11 cellular contexts compared by ENCODE assay signal in the genomic region with DNA sequence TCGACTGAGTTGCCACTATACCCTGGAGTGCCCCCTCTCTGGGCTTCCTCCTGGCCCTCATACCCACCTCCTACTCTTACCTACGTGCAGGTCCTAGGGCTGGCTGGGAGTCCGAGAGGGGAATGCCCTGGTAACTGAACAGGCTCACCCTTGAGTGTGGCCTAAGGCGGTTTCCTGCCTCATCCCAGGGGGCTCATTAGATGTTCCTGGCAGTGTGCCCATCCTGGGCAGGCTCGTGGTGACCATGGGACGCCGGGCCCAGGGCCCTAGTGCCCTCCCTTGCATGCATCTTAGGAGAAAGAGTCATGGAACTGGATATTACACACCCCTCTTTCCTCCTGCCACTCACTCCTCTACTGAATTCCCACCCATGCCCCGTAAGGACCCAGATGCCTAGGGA. TPM values are rescaled to one million over a fixed set of nuclear protein-coding genes. Genes with fewer than 3 reads are reported as not detected.
DNase-seq lines count a peak whose midpoint lies in the region; TF ChIP-seq lines count a peak whose summit lies in the region.
"Had no signal": no experiment of that assay in that cellular context is flagged by ENCODE, and none has a peak within 500 bp of the region (broad histone marks: within the 10 kb centered on the region; RNA-seq: fewer than 3 reads in every experiment).

No MANE protein-coding gene starts in this region.

- peak; percentile 30 to 44 for DNase-seq in cardiac fibroblast (ENCODE audit: low read depth in 2 of 2)
- peak; percentile 85 for DNase-seq in osteoblast (ENCODE audit: insufficient read length, low spot score, missing footprints)
- DNase-seq in GF-D8 (lab: John Stamatoyannopoulos, UW), result no peak
- no peak for DNase-seq in activated effector memory CD4-positive, alpha-beta T cell treated with anti-CD3 and anti-CD28 coated beads, Interleukin-2, amount 50 U/mL, for 16 hours
- no peak for DNase-seq in colonic mucosa
- DNase-seq in HuH-7.5 (ENCODE audit: low spot score), result no peak
- DNase-seq: activated CD8-positive, alpha-beta memory T cell treated with anti-CD3 and anti-CD28 coated beads, Interleukin-2, amount 50 U/mL, for 48 hours; stimulated activated CD4-positive, alpha-beta T cell treated with anti-CD3 and anti-CD28 coated beads, Interleukin-4, amount 100 ng/mL, for 1 hour had no signal

- no peaks in the 10 kb centered on the region for H3K9me2 ChIP-seq in Loucy (replicated peaks; ENCODE audit: low read depth, low read length)

- H3K79me2 ChIP-seq in Loucy (ENCODE audit: insufficient read depth, low read length), result peaks cover 64% of the 10 kb centered on the region
- peaks cover 12% of the 10 kb centered on the region for H3K79me2 ChIP-seq in osteoblast (ENCODE audit: insufficient read depth, low read length)

- H3K4me3 ChIP-seq in BLaER1 treated with 17β-estradiol and CSF1 and Interleukin-3, amounts not matched to agents 10 nM and 100 nM, result no peak overlapping the region
- H3K4me3 ChIP-seq in Loucy (ENCODE audit: low read length, poor library complexity, severe bottlenecking), result peak overlapping the region; percentile 95
- H3K4me3 ChIP-seq in cardiac fibroblast (replicated peaks in 1 of 2; ENCODE audit: low read depth in 2 of 2, low read length in 2 of 2), result no peak overlapping the region
- H3K4me3 ChIP-seq in osteoblast (ENCODE audit: insufficient read depth, low read length), result no peak overlapping the region
- H3K4me3 ChIP-seq in colonic mucosa, result no peak overlapping the region
- H3K4me3 ChIP-seq: body of pancreas had no signal

- H4K20me1 ChIP-seq in BLaER1 treated with 17β-estradiol and CSF1 and Interleukin-3, amounts not matched to agents 10 nM and 100 nM, result peaks cover 20 to 90% (median 51%) of the 10 kb centered on the region in 11 experiments; a peak in 19 of 22 replicates
- H4K20me1 ChIP-seq in Loucy (ENCODE audit: insufficient read depth, low read length, poor library complexity, severe bottlenecking) (peaks cover 13% of the 10 kb centered on the region), osteoblast (ENCODE audit: insufficient read depth, low read length) (peaks cover 8% of the 10 kb centered on the region)

- H3K4me2 ChIP-seq in BLaER1 treated with 17β-estradiol and CSF1 and Interleukin-3, amounts not matched to agents 10 nM and 100 nM, result peak overlapping the region; percentile 93 to 100 (median 99); a peak in 20 of 22 replicates
- H3K4me2 ChIP-seq in Loucy (ENCODE audit: low read depth, low read length, poor library complexity, severe bottlenecking) (peak overlapping the region; percentile 91), osteoblast (ENCODE audit: insufficient read depth, low read length) (no peak overlapping the region)

- no peak for TF ChIP-seq CTCF in Loucy (conservative IDR thresholded peaks at IDR 0.05; ENCODE audit: low read length)
- no peak for TF ChIP-seq CTCF in cardiac fibroblast (IDR thresholded peaks at IDR 0.05; ENCODE audit: low read depth, low read length)
- TF ChIP-seq CTCF in osteoblast (IDR thresholded peaks at IDR 0.05; ENCODE audit: extremely low read depth, low read depth, low read length), result no peak
- TF ChIP-seq CTCF in colonic mucosa (IDR thresholded peaks at IDR 0.05), result no peak

- H3K9me3 ChIP-seq in BLaER1 treated with 17β-estradiol and CSF1 and Interleukin-3, amounts not matched to agents 10 nM and 100 nM (replicated peaks in 1 of 11), result no peaks in the 10 kb centered on the region
- H3K9me3 ChIP-seq in Loucy (ENCODE audit: insufficient read depth, low read depth, low read length) (no peaks in the 10 kb centered on the region), osteoblast (ENCODE audit: low read depth, low read length) (no peaks in the 10 kb centered on the region), colonic mucosa (no peaks in the 10 kb centered on the region)
- H3K9me3 ChIP-seq: body of pancreas had no signal

- no peaks in the 10 kb centered on the region; a peak in 1 of 22 replicates for H3K27me3 ChIP-seq in BLaER1 treated with 17β-estradiol and CSF1 and Interleukin-3, amounts not matched to agents 10 nM and 100 nM
- H3K27me3 ChIP-seq in Loucy (ENCODE audit: insufficient read depth, low read length, poor library complexity, severe bottlenecking) (no peaks in the 10 kb centered on the region), osteoblast (ENCODE audit: insufficient read depth, low read length) (no peaks in the 10 kb centered on the region), colonic mucosa (no peaks in the 10 kb centered on the region)
- H3K27me3 ChIP-seq: body of pancreas had no signal

- H3K36me3 ChIP-seq in BLaER1 treated with 17β-estradiol and CSF1 and Interleukin-3, amounts not matched to agents 10 nM and 100 nM, result peaks cover 10 to 62% (median 31%) of the 10 kb centered on the region in 11 experiments; a peak in 20 of 22 replicates
- H3K36me3 ChIP-seq in Loucy (ENCODE audit: insufficient read depth, low read length) (no peaks in the 10 kb centered on the region), osteoblast (ENCODE audit: insufficient read depth, low read length) (no peaks in the 10 kb centered on the region), colonic mucosa (no peaks in the 10 kb centered on the region)

- peaks cover 58 to 79% (median 67%) of the 10 kb centered on the region in 10 experiments for H3K4me1 ChIP-seq in BLaER1 treated with 17β-estradiol and CSF1 and Interleukin-3, amounts not matched to agents 10 nM and 100 nM
- H3K4me1 ChIP-seq in Loucy (ENCODE audit: insufficient read depth, low read length, poor library complexity, severe bottlenecking) (peaks cover 51% of the 10 kb centered on the region), osteoblast (ENCODE audit: insufficient read depth, low read length) (peaks cover 24% of the 10 kb centered on the region), colonic mucosa (peaks cover 16% of the 10 kb centered on the region)

- no peaks in the 10 kb centered on the region for H3F3A ChIP-seq in Loucy (ENCODE audit: low read depth)

- intact Hi-C loops in colonic mucosa (cut with DNase I), result no loop called here

- no peak overlapping the region for H2AFZ ChIP-seq in Loucy (ENCODE audit: low read length)
- H2AFZ ChIP-seq in osteoblast (ENCODE audit: low read length), result no peak overlapping the region

- H3K27ac ChIP-seq in BLaER1 treated with 17β-estradiol and CSF1 and Interleukin-3, amounts not matched to agents 10 nM and 100 nM, result no peak overlapping the region
- H3K27ac ChIP-seq in osteoblast (ENCODE audit: low read depth, low read length), result no peak overlapping the region
- no peak overlapping the region for H3K27ac ChIP-seq in colonic mucosa
- H3K27ac ChIP-seq: body of pancreas had no signal

- 0 out of 22 replicates have a peak overlapping the region, but pooled peaks of 1 of the 11 experiments have one; percentile 17 for H3K9ac ChIP-seq in BLaER1 treated with 17β-estradiol and CSF1 and Interleukin-3, amounts not matched to agents 10 nM and 100 nM
- H3K9ac ChIP-seq in Loucy (ENCODE audit: low read depth, low read length, poor library complexity, severe bottlenecking) (peak overlapping the region; percentile 86), colonic mucosa (ENCODE audit: low read depth in 2 of 2, low read length in 2 of 2) (no peak overlapping the region)

RNA-seq across cellular contexts. Expression of a gene that starts 2.8 kb away (rescaled TPM):
- total RNA-seq in osteoblast (8.7 and 15.9 TPM in 2 replicates), colonic mucosa (100 to 1,000 TPM; 102 to 141 TPM)

RNA-seq across cellular contexts. Expression of a gene that starts 29.8 kb away (rescaled TPM):
- 21.4 and 23.0 TPM in 2 replicates for total RNA-seq in osteoblast
- 100 to 1,000 TPM; 212 to 216 TPM for total RNA-seq in colonic mucosa

RNA-seq across cellular contexts. Expression of a gene that starts 30.1 kb away (rescaled TPM):
- total RNA-seq in osteoblast (8.0 and 9.7 TPM in 2 replicates), colonic mucosa (10 to 100 TPM; 14.4 to 18.6 TPM)

RNA-seq across cellular contexts. Expression of a gene that starts 45.4 kb away (rescaled TPM):
- under 0.01 TPM in 2 replicates for total RNA-seq in osteoblast
- 1 to 10 TPM in 1 of 2 donors, under 1 TPM in 1; 0.35 to 1.2 TPM for total RNA-seq in colonic mucosa
- total RNA-seq: body of pancreas had no signal

Comparison
In these comparisons a context has a peak if more than half of its experiments do, and no peak if none do; other contexts are left out.
1. DNase-seq: peak in cardiac fibroblast (2 of 2) and osteoblast (single experiment); none in GF-D8 (single experiment), activated effector memory CD4-positive, alpha-beta T cell treated with anti-CD3 and anti-CD28 coated beads, Interleukin-2, amount 50 U/mL, for 16 hours (single experiment), colonic mucosa (single experiment) and HuH-7.5 (single experiment).